20 cellular contexts compared by ENCODE assay signal in genomic region chr18:63702660-63703059, GRCh38. TPM values are rescaled to one million over a fixed set of nuclear protein-coding genes. Genes with fewer than 3 reads are reported as not detected.
DNase-seq lines count a peak whose midpoint lies in the region; ATAC-seq and TF ChIP-seq lines count a peak whose summit lies in the region.
"Had no signal": no experiment of that assay in that cellular context is flagged by ENCODE, and none has a peak within 500 bp of the region (broad histone marks: within the 10 kb centered on the region; RNA-seq: fewer than 3 reads in every experiment).

A gene with protein sequence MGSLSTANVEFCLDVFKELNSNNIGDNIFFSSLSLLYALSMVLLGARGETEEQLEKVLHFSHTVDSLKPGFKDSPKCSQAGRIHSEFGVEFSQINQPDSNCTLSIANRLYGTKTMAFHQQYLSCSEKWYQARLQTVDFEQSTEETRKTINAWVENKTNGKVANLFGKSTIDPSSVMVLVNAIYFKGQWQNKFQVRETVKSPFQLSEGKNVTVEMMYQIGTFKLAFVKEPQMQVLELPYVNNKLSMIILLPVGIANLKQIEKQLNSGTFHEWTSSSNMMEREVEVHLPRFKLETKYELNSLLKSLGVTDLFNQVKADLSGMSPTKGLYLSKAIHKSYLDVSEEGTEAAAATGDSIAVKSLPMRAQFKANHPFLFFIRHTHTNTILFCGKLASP (plus strand): TSS chr18:63702960. CDS start chr18:63710194, 7,234 bp downstream.

- H3K4me1 ChIP-seq in mesendoderm (ENCODE audit: control insufficient read depth, low read depth, low read length): no peaks in the 10 kb centered on the region
- no peaks in the 10 kb centered on the region for H3K4me1 ChIP-seq in ovary (ENCODE audit: insufficient read depth)
- H3K4me1 ChIP-seq in Peyer's patch: no peaks in the 10 kb centered on the region
- H3K4me1 ChIP-seq: BLaER1, Caco-2 had no signal

- intact Hi-C loops in ovary (cut with DNase I): no loop called here

- H3K79me1 ChIP-seq in mesendoderm (ENCODE audit: low read length): no peaks in the 10 kb centered on the region

- no peak for TF ChIP-seq CTCF in epithelial cell of esophagus (IDR thresholded peaks at IDR 0.05; ENCODE audit: insufficient read depth, low read depth, low read length, missing control alignments)
- no peak for TF ChIP-seq CTCF in ovary (IDR thresholded peaks at IDR 0.05)
- no peak for TF ChIP-seq CTCF in Peyer's patch (IDR thresholded peaks at IDR 0.05)

- H2BK120ac ChIP-seq in mesendoderm (ENCODE audit: low read depth, low read length): no peak within 1 kb of the TSS

- H3K23ac ChIP-seq in mesendoderm (ENCODE audit: low read length): no peak within 1 kb of the TSS

- H2AK5ac ChIP-seq in mesendoderm (ENCODE audit: low read length): no peak within 1 kb of the TSS

- H3K27ac ChIP-seq in mesendoderm (ENCODE audit: low read depth, low read length): no peak within 1 kb of the TSS
- H3K27ac ChIP-seq in ovary: no peak within 1 kb of the TSS
- H3K27ac ChIP-seq in Peyer's patch: no peak within 1 kb of the TSS
- H3K27ac ChIP-seq: BLaER1, C4-2B had no signal

- no peak within 1 kb of the TSS for H3K4me2 ChIP-seq in mesendoderm (ENCODE audit: low read length)
- H3K4me2 ChIP-seq: BLaER1, GM23338 had no signal

- ATAC-seq in HG02885 (IDR thresholded peaks at IDR 0.05; ENCODE audit: poor library complexity, unreplicated experiment): no peak
- ATAC-seq: CD8-positive, alpha-beta T cell; GM12878; GM23338; HCT116 had no signal

- no peak within 1 kb of the TSS for H3K9ac ChIP-seq in mesendoderm (ENCODE audit: low read length)
- H3K9ac ChIP-seq: BLaER1 had no signal

- H2BK15ac ChIP-seq in mesendoderm (replicated peaks; ENCODE audit: low read depth): no peak within 1 kb of the TSS

- no peaks in the 10 kb centered on the region for H3K36me3 ChIP-seq in mesendoderm (ENCODE audit: control insufficient read depth, insufficient read depth, low read length)
- no peaks in the 10 kb centered on the region for H3K36me3 ChIP-seq in ovary
- H3K36me3 ChIP-seq in Peyer's patch: no peaks in the 10 kb centered on the region
- H3K36me3 ChIP-seq: BLaER1 had no signal

- H2BK5ac ChIP-seq in mesendoderm (ENCODE audit: low read length): no peak within 1 kb of the TSS

- WGBS in mesendoderm (ENCODE audit: extremely low coverage, insufficient coverage, low lambda C conversion rate): no CpG with 5 or more reads among the region's 2 CpGs
- 49 to 59% (median 58%) methylated on average over 2 of the region's 2 CpGs for WGBS in ovary, 3 donors

- H3K4ac ChIP-seq in mesendoderm (ENCODE audit: low read depth, low read length): peak within 1 kb of the TSS; percentile 16

- H3K56ac ChIP-seq in mesendoderm (ENCODE audit: low read length): no peak within 1 kb of the TSS

- TF ChIP-seq EP300 in ovary (IDR thresholded peaks at IDR 0.05): no peak

- TF ChIP-seq POLR2A in ovary (IDR thresholded peaks at IDR 0.05) (no peak), Peyer's patch (IDR thresholded peaks at IDR 0.05) (no peak)

- no peak within 1 kb of the TSS for H3K18ac ChIP-seq in mesendoderm (ENCODE audit: low read length)

- no peak within 1 kb of the TSS for H4K5ac ChIP-seq in mesendoderm (ENCODE audit: low read length)

- DNase-seq in NCI-H69 (lab: John Stamatoyannopoulos, UW) (peak; percentile 23), epithelial cell of esophagus (ENCODE audit: low read depth) (no peak), mesendoderm (no peak), ovary (no peak), Peyer's patch (no peak)
- DNase-seq: Caco-2; CD4-positive, CD25-positive, alpha-beta regulatory T cell; CD8-positive, alpha-beta T cell; DMS153; DND-41; H9 had no signal

- no peak within 1 kb of the TSS for H4K8ac ChIP-seq in mesendoderm (ENCODE audit: low read depth, low read length)

- peak within 1 kb of the TSS; percentile 7 for H3K4me3 ChIP-seq in epithelial cell of esophagus (ENCODE audit: low read length)
- H3K4me3 ChIP-seq in mesendoderm (ENCODE audit: low read length): no peak within 1 kb of the TSS
- no peak within 1 kb of the TSS for H3K4me3 ChIP-seq in ovary
- H3K4me3 ChIP-seq in Peyer's patch: no peak within 1 kb of the TSS
- H3K4me3 ChIP-seq: BLaER1, GM12878, GM23338 had no signal

- H3K79me2 ChIP-seq in mesendoderm (ENCODE audit: control insufficient read depth, insufficient read depth, low read length): no peaks in the 10 kb centered on the region

- H3K9me3 ChIP-seq in ovary (no peaks in the 10 kb centered on the region), Peyer's patch (no peaks in the 10 kb centered on the region)
- H3K9me3 ChIP-seq: BLaER1, Caco-2 had no signal

- H3K27me3 ChIP-seq in mesendoderm (ENCODE audit: insufficient read depth, low read length, poor library complexity) (no peaks in the 10 kb centered on the region), ovary (no peaks in the 10 kb centered on the region), Peyer's patch (no peaks in the 10 kb centered on the region)
- H3K27me3 ChIP-seq: BLaER1 had no signal

RNA-seq across cellular contexts. Expression of the gene that starts here (rescaled TPM):
- polyA plus RNA-seq in mesendoderm (2013, experiment 1 of 2): 0.01 TPM
- 0.08 TPM for polyA plus RNA-seq in mesendoderm (2013, experiment 2 of 2)
- total RNA-seq in ovary: not detected
- polyA plus RNA-seq in ovary: not detected
- total RNA-seq in Peyer's patch: not detected
- total RNA-seq: A172; A673; Caco-2; CD4-positive, CD25-positive, alpha-beta regulatory T cell; CD8-positive, alpha-beta T cell; GM12878; GM23338; H4; H9 had no signal
- polyA plus RNA-seq: CD4-positive, CD25-positive, alpha-beta regulatory T cell; GM12878; GM23338 had no signal
